In the genomic region with DNA sequence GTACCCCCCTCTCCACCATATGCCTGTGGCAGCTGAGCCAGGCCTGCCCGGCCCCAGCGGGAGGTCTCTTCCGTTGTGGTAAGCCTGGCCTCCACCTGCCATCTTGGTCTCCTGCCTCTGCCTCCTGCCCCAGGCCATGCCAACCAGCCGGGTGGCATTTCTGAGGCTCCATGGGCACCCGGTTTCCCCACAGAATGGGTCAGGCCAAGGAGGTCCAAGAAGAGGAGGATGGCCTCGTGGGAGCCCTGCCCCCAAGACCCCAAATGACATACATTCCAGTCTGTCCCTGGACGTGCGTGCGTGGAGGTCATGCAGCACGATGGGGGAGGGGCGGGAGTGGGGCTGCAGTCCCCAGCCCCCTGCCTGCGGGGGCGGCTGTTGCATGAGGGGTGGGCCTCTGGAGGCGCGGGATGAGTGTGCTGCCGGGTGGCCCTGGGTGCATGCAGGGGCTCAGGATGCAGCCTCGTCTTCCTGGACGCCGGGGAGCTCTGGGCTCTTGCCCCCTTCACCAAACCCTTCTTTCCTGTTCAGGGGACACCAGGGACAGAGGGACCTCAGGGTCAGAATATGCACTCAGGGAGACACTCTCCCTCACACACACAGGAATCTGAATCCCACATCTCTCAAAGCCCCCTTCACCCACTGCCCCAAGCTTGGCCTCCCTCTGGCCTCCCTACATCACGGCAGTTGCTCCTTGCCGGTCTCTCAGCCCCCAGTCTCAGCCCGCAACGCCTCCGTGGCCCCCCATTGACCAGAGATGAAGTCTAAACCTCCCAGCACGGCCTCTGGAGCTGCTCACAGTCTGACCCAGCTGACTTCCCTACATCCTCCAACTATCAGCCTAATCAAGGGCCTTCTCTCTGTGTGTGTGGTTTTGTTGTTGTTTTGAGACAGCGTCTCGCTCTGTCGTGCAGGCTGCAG, we compare ENCODE assay signal across 23 cellular contexts.
"Had no signal": no experiment of that assay in that cellular context is flagged by ENCODE, and none has a peak within 500 bp of the region (broad histone marks: within the 10 kb centered on the region; RNA-seq: fewer than 3 reads in every experiment).

No MANE protein-coding gene starts in this region.

- H3K4me3 Mint-ChIP-seq: activated B cell treated with CpG ODN at 0.5 μM for 24 hours; activated CD4-positive, alpha-beta T cell treated with anti-CD3 and anti-CD28 coated beads, Interleukin-2, amount 10 ng/mL, durations not matched to agents 24 days and 14 days; activated CD8-positive, alpha-beta memory T cell treated with anti-CD3 and anti-CD28 coated beads, Interleukin-2, amount 10 ng/mL, durations not matched to agents 7 days and 5 days; activated naive CD8-positive, alpha-beta T cell; activated T-cell treated with anti-CD3 and anti-CD28 coated beads, Interleukin-2, amount 50 U/mL, for 24 hours; activated T-helper 1 cell treated with anti-CD3 and anti-CD28 coated beads, Interleukin-12 subunit alpha, Interleukin-12 subunit beta, Interleukin-2, Interleukin-4 antibody, amounts not matched to agents 30 ng/mL and 10 ng/mL and 1 ng/mL, durations not matched to agents 14 hours and 24 hours and 36 hours; T-helper 17 cell had no signal

- H3K27ac Mint-ChIP-seq: activated B cell treated with CpG ODN at 0.5 μM for 24 hours; activated CD4-positive, alpha-beta T cell treated with anti-CD3 and anti-CD28 coated beads, Interleukin-2, amount 10 ng/mL, durations not matched to agents 24 days and 14 days; activated CD8-positive, alpha-beta memory T cell treated with anti-CD3 and anti-CD28 coated beads, Interleukin-2, amount 10 ng/mL, durations not matched to agents 7 days and 5 days; activated naive CD8-positive, alpha-beta T cell; activated T-cell treated with anti-CD3 and anti-CD28 coated beads, Interleukin-2, amount 50 U/mL, for 24 hours; activated T-helper 1 cell treated with anti-CD3 and anti-CD28 coated beads, Interleukin-12 subunit alpha, Interleukin-12 subunit beta, Interleukin-2, Interleukin-4 antibody, amounts not matched to agents 30 ng/mL and 10 ng/mL and 1 ng/mL, durations not matched to agents 14 hours and 24 hours and 36 hours; T-helper 17 cell had no signal

- ATAC-seq: activated CD8-positive, alpha-beta memory T cell treated with anti-CD3 and anti-CD28 coated beads, Interleukin-2, amount 10 ng/mL, durations not matched to agents 7 days and 5 days; K562; T-helper 17 cell had no signal

- DNase-seq: activated B cell treated with CpG ODN at 0.5 μM for 24 hours; activated CD4-positive, alpha-beta T cell treated with anti-CD3 and anti-CD28 coated beads for 1 hour; activated CD4-positive, alpha-beta T cell treated with anti-CD3 and anti-CD28 coated beads, Interleukin-2, amount 10 ng/mL, durations not matched to agents 24 days and 14 days; activated CD4-positive, alpha-beta T cell treated with anti-CD3 and anti-CD28 coated beads, Interleukin-2, amount 50 U/mL, for 48 hours; activated CD8-positive, alpha-beta memory T cell treated with anti-CD3 and anti-CD28 coated beads, Interleukin-2, amount 10 ng/mL, durations not matched to agents 7 days and 5 days; activated effector memory CD4-positive, alpha-beta T cell treated with Interleukin-2 at 50 U/mL for 16 hours; activated naive CD4-positive, alpha-beta T cell; activated T-cell treated with anti-CD3 and anti-CD28 coated beads, Interleukin-2, amount 50 U/mL, for 24 hours; brain microvascular endothelial cell; Karpas-422; NCI-H1105 treated with DMSO at 0.1 percent for 48 hours; NCI-H1436 treated with DMSO at 0.1 percent for 48 hours; NCI-H187; NCI-H2081; NCI-H510A treated with DMSO at 0.1 percent for 48 hours; NCI-H69; SIG-M5; T-helper 17 cell; T-helper 9 cell had no signal

- H3K36me3 ChIP-seq: brain microvascular endothelial cell had no signal

- H3K27ac ChIP-seq: brain microvascular endothelial cell had no signal

- FAIRE-seq: K562, RCC 7860 had no signal

- H3K27me3 Mint-ChIP-seq: activated B cell treated with CpG ODN at 0.5 μM for 24 hours; activated CD4-positive, alpha-beta T cell treated with anti-CD3 and anti-CD28 coated beads, Interleukin-2, amount 10 ng/mL, durations not matched to agents 24 days and 14 days; activated CD8-positive, alpha-beta memory T cell treated with anti-CD3 and anti-CD28 coated beads, Interleukin-2, amount 10 ng/mL, durations not matched to agents 7 days and 5 days; activated naive CD8-positive, alpha-beta T cell; activated T-cell treated with anti-CD3 and anti-CD28 coated beads, Interleukin-2, amount 50 U/mL, for 24 hours; T-helper 17 cell had no signal

- H3K4me1 Mint-ChIP-seq: activated B cell treated with CpG ODN at 0.5 μM for 24 hours; activated CD4-positive, alpha-beta T cell treated with anti-CD3 and anti-CD28 coated beads, Interleukin-2, amount 10 ng/mL, durations not matched to agents 24 days and 14 days; activated CD8-positive, alpha-beta memory T cell treated with anti-CD3 and anti-CD28 coated beads, Interleukin-2, amount 10 ng/mL, durations not matched to agents 7 days and 5 days had no signal

- H3K4me3 ChIP-seq: K562 had no signal

- H3K9me3 Mint-ChIP-seq: activated B cell treated with CpG ODN at 0.5 μM for 24 hours; activated CD4-positive, alpha-beta T cell treated with anti-CD3 and anti-CD28 coated beads, Interleukin-2, amount 10 ng/mL, durations not matched to agents 24 days and 14 days; activated T-cell treated with anti-CD3 and anti-CD28 coated beads, Interleukin-2, amount 50 U/mL, for 24 hours; activated T-helper 1 cell treated with anti-CD3 and anti-CD28 coated beads, Interleukin-12 subunit alpha, Interleukin-12 subunit beta, Interleukin-2, Interleukin-4 antibody, amounts not matched to agents 30 ng/mL and 10 ng/mL and 1 ng/mL, durations not matched to agents 14 hours and 24 hours and 36 hours had no signal

- H3K36me3 Mint-ChIP-seq: activated CD8-positive, alpha-beta memory T cell treated with anti-CD3 and anti-CD28 coated beads, Interleukin-2, amount 10 ng/mL, durations not matched to agents 7 days and 5 days had no signal

- H3K27me3 ChIP-seq: brain microvascular endothelial cell had no signal
